8 cellular contexts compared by ENCODE assay signal in the genomic region with DNA sequence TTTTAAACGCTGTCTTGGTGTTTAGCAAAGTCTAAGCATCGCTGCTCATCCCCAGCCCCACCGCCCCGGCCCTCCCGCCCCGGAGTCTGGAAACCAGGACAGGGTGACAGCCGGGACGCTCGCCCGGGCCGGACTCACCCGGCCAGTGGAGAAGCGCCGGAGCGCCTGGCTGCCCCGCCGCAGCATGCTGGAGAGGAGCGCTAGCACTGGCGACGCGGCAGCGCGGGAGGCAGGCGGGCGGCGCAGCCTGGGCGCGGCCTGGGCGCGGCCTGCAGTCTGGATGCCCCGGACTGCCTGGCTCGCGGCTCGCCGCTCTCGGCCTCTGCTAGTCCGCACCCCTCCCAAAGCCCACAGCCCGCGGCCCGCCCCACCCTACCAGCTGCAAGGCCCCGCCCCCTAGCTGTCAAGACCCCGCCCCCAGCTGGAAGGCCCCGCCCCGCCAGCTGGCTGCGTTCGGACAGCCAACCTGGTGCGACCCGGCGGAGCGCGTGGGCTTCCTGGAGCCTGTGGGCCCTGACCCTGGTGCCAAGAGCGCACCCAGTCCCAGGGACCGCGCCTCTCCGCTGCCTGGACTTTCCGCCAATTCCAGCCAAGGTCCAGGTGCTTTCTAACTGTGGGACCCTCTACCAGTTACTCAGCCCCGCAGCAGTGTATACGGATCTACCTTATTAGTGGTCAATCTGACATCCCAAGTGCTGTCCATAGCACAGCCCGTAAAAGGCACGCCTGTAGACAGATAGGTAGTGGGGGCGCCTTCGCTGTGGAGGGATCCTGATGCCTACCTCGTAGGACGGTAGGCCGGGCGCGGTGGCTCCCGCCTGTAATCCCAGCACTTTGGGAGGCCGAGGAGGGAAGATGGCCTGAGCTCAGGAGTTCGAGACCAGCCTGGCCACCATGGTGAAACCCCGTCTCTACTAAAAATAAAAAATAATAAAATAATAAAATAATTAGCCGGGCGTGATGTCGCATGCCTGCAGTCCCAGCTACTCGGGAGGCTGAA. TPM values are rescaled to one million over a fixed set of nuclear protein-coding genes. Genes with fewer than 3 reads are reported as not detected.
A peak's percentile ranks its signal among the peaks of the same experiment; 100 is the strongest.
DNase-seq lines count a peak whose midpoint lies in the region; ATAC-seq and TF ChIP-seq lines count a peak whose summit lies in the region.

Gene ALDH1L2 (minus strand): TSS at position 208 of the 1,000 bp plus-strand sequence. CDS start 22 bp downstream, at position 186.

- H3K9me3 ChIP-seq in CD8-positive, alpha-beta memory T cell (ENCODE audit: low read length) = no peaks in the 10 kb centered on the region
- H3K9me3 ChIP-seq in colonic mucosa = no peaks in the 10 kb centered on the region

- peak in 4 of 5 donors; percentile 3 to 50 (median 21) for DNase-seq in CD8-positive, alpha-beta memory T cell
- DNase-seq in GM20000 (ENCODE audit: low spot score) = peak; percentile 82
- DNase-seq in LHCN-M2 (ENCODE audit: low read depth) = peak; percentile 74
- DNase-seq in colonic mucosa = peak; percentile 88
- peak; percentile 80 to 87 for DNase-seq in left colon
- DNase-seq in stimulated activated CD4-positive, alpha-beta T cell treated with anti-CD3 and anti-CD28 coated beads, Interleukin-1b, Interleukin-23, amount 100 ng/mL, for 24 hours (ENCODE audit: low read depth in 4 of 4, low spot score in 1 of 4) = peak in 3 of 4 experiments; percentile 28 to 52 (median 30)

- peaks cover 10% of the 10 kb centered on the region for H3K4me1 ChIP-seq in CD8-positive, alpha-beta memory T cell (ENCODE audit: insufficient read depth, low read length)
- H3K4me1 ChIP-seq in colonic mucosa = peaks cover 8% of the 10 kb centered on the region

- intact Hi-C loops in colonic mucosa (cut with DNase I) = no loop called here
- intact Hi-C loops in left colon (cut with DNase I, micrococcal nuclease) = no loop called here

- H3K9ac ChIP-seq in colonic mucosa (ENCODE audit: low read depth in 2 of 2, low read length in 2 of 2) = peak within 1 kb of the TSS; percentile 32 to 43

- CTCF ChIA-PET in CD8-positive, alpha-beta memory T cell (lab: Charles Lee) = no interaction called here

- no peaks in the 10 kb centered on the region for H3K36me3 ChIP-seq in CD8-positive, alpha-beta memory T cell (ENCODE audit: insufficient read depth, low read length)
- no peaks in the 10 kb centered on the region for H3K36me3 ChIP-seq in colonic mucosa

- peak within 1 kb of the TSS in 6 of 8 donors; percentile 23 to 78 (median 52) for H3K27ac Mint-ChIP-seq in CD8-positive, alpha-beta memory T cell

- H3K4me1 Mint-ChIP-seq in CD8-positive, alpha-beta memory T cell = peaks cover 7 to 13% (median 10%) of the 10 kb centered on the region in 3 donors

- H3K9me3 Mint-ChIP-seq in CD8-positive, alpha-beta memory T cell = peaks cover 0 to 6% (median 4%) of the 10 kb centered on the region in 5 donors

- peaks cover 29% of the 10 kb centered on the region for H3K27me3 ChIP-seq in CD8-positive, alpha-beta memory T cell (ENCODE audit: insufficient read depth, low read length, poor library complexity, severe bottlenecking)
- no peaks in the 10 kb centered on the region for H3K27me3 ChIP-seq in colonic mucosa

- H3K27me3 Mint-ChIP-seq in CD8-positive, alpha-beta memory T cell = peaks cover 17 to 49% of the 10 kb centered on the region in 2 donors

- H3K4me3 Mint-ChIP-seq in CD8-positive, alpha-beta memory T cell = peak within 1 kb of the TSS; percentile 32 to 83 (median 75)

- H3K27ac ChIP-seq in CD8-positive, alpha-beta memory T cell (ENCODE audit: low read depth, low read length) = peak within 1 kb of the TSS; percentile 48
- H3K27ac ChIP-seq in colonic mucosa = peak within 1 kb of the TSS; percentile 33

- POLR2A ChIA-PET in CD8-positive, alpha-beta memory T cell (lab: Charles Lee) = interaction anchor here (0.6 to 0.8 kb wide), 2 partner anchors 38 to 268 kb away, joined by 3 to 4 read pairs; no protein-coding TSS in a partner anchor

- H3K4me3 ChIP-seq in CD8-positive, alpha-beta memory T cell (ENCODE audit: low read length) = peak within 1 kb of the TSS; percentile 38
- H3K4me3 ChIP-seq in colonic mucosa = peak within 1 kb of the TSS; percentile 51

- peak; percentile 66 to 75 for ATAC-seq in activated CD4-positive, CD25-positive, alpha-beta regulatory T cell treated with anti-CD3 and anti-CD28 coated beads, Interleukin-2, amount 50 U/mL, for 24 hours
- ATAC-seq in left colon (peak; percentile 97), GM19324 (IDR thresholded peaks at IDR 0.05; ENCODE audit: low FRiP score, unreplicated experiment) (no peak)

- H3K36me3 Mint-ChIP-seq in CD8-positive, alpha-beta memory T cell = peaks cover 0 to 5% (median 3%) of the 10 kb centered on the region in 3 donors

- TF ChIP-seq CTCF in GM20000 (IDR thresholded peaks at IDR 0.05; ENCODE audit: extremely low read depth, missing control alignments) = no peak
- TF ChIP-seq CTCF in colonic mucosa (IDR thresholded peaks at IDR 0.05) = no peak

RNA-seq across cellular contexts. Expression of gene ALDH1L2, which starts in this region (rescaled TPM):
- under 1 TPM; 0.69 to 0.72 TPM for total RNA-seq in CD8-positive, alpha-beta memory T cell
- not detected for polyA plus RNA-seq in CD8-positive, alpha-beta memory T cell
- 7.5 and 14.9 TPM in 2 replicates for total RNA-seq in LHCN-M2 (2014; rRNA removed)
- 4.2 TPM for polyA plus RNA-seq in LHCN-M2 (2012)
- 1 to 10 TPM; 1.3 to 2.2 TPM for total RNA-seq in colonic mucosa
- 1 to 10 TPM; 1.2 to 3.1 TPM for total RNA-seq in left colon

Comparison
In these comparisons a context has a peak if more than half of its experiments do, and no peak if none do; other contexts are left out.
1. Peak in DNase-seq, H3K4me3 ChIP-seq and H3K27ac ChIP-seq in CD8-positive, alpha-beta memory T cell; RNA of the gene not detected or under 1 TPM.
2. DNase-seq: peak in every context shown above with its lines; median percentile 88 in colonic mucosa; 84 in left colon; 82 in GM20000; 74 in LHCN-M2; 30 in stimulated activated CD4-positive, alpha-beta T cell treated with anti-CD3 and anti-CD28 coated beads, Interleukin-1b, Interleukin-23, amount 100 ng/mL, for 24 hours; 21 in CD8-positive, alpha-beta memory T cell.